Comparison of ENCODE assay signal across 12 cellular contexts in the genomic region with DNA sequence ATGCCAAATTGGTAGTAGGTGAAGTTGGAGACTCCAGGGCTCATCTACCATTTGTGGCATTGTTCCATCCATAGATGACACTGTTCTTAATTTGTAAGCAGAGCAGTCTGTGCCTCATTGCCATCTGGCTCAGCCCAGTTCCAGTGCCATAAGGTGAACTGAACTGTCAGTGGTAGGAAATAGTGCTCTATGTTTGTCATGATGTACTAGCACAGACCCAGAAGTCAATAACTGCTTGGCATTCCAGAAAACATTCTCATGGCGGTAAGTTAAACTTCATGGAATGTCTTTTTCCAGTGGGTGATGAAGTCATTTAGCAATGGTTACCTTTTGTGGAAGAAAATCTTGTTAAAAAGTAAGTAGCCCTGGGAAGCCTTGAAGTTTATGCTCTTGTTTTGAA.
DNase-seq lines count a peak whose midpoint lies in the region; ATAC-seq and TF ChIP-seq lines count a peak whose summit lies in the region.
"Had no signal": no experiment of that assay in that cellular context is flagged by ENCODE, and none has a peak within 500 bp of the region (broad histone marks: within the 10 kb centered on the region; RNA-seq: fewer than 3 reads in every experiment).

No MANE protein-coding gene starts in this region.

- intact Hi-C loops in heart left ventricle (cut with DNase I) (loop anchor here in 1 of 10 donors (2.0 kb wide), 1 partner anchor 51 kb away; no protein-coding TSS in a partner anchor), right cardiac atrium (cut with DNase I) (no loop called here), aorta (cut with DNase I) (loop anchor here in 1 of 2 donors (5.0 to 10.0 kb wide), 2 partner anchors 35 to 297 kb away; no protein-coding TSS in a partner anchor), lower leg skin (cut with DNase I; ENCODE audit: low total_unique reads) (no loop called here)

- DNase-seq in heart left ventricle = no peak
- DNase-seq in right cardiac atrium = no peak
- peak; percentile 89 for DNase-seq in brain microvascular endothelial cell
- peak; percentile 88 for DNase-seq in kidney glomerular epithelial cell (lab: John Stamatoyannopoulos, UW)
- no peak for DNase-seq in aorta
- DNase-seq in lower leg skin (ENCODE audit: low spot score in 2 of 2) = no peak
- DNase-seq in NCI-H1105 (lab: John Stamatoyannopoulos, UW) = no peak
- DNase-seq in SHP77 (lab: John Stamatoyannopoulos, UW) = no peak
- DNase-seq: NCI-H1930; stimulated activated CD4-positive, alpha-beta T cell treated with anti-CD3 and anti-CD28 coated beads, Interleukin-2, amount 100 ng/mL, for 24 hours had no signal

- peaks cover 0 to 4% (median 0%) of the 10 kb centered on the region in 12 donors for H3K4me1 ChIP-seq in heart left ventricle
- H3K4me1 ChIP-seq in right cardiac atrium (ENCODE audit: control insufficient read depth, insufficient read depth, low read length) = no peaks in the 10 kb centered on the region
- H3K4me1 ChIP-seq in aorta (ENCODE audit: control insufficient read depth in 1 of 2, insufficient read depth in 2 of 2, low read length in 2 of 2) = peaks cover 3 to 4% of the 10 kb centered on the region in 2 donors
- H3K4me1 ChIP-seq: A549 had no signal

- TF ChIP-seq POLR2A in heart left ventricle (IDR thresholded peaks at IDR 0.05) = no peak
- no peak for TF ChIP-seq POLR2A in lower leg skin (IDR thresholded peaks at IDR 0.05)

- H3K4me3 ChIP-seq in heart left ventricle (no peak overlapping the region), right cardiac atrium (ENCODE audit: low read length) (no peak overlapping the region), brain microvascular endothelial cell (ENCODE audit: low read depth, low read length) (no peak overlapping the region), aorta (ENCODE audit: low read length in 2 of 2) (no peak overlapping the region), lower leg skin (ENCODE audit: low read depth, poor library complexity, severe bottlenecking) (no peak overlapping the region)
- H3K4me3 ChIP-seq: A549, dorsolateral prefrontal cortex had no signal

- TF ChIP-seq CTCF in heart left ventricle (IDR thresholded peaks at IDR 0.05) (no peak), brain microvascular endothelial cell (IDR thresholded peaks at IDR 0.05; ENCODE audit: low read depth, low read length, missing control alignments) (no peak), lower leg skin (IDR thresholded peaks at IDR 0.05) (no peak)

- 44 to 89% (median 60%) methylated on average over 1 of the region's 1 CpG for WGBS in heart left ventricle, 4 donors
- 46% methylated on average over 1 of the region's 1 CpG for WGBS in right cardiac atrium
- WGBS in aorta, 2 donors = 3 to 6% methylated on average over 1 of the region's 1 CpG
- 86 to 89% methylated on average over 1 of the region's 1 CpG for WGBS in lower leg skin, 2 donors

- H3K27me3 ChIP-seq in heart left ventricle = no peaks in the 10 kb centered on the region
- no peaks in the 10 kb centered on the region for H3K27me3 ChIP-seq in right cardiac atrium (ENCODE audit: control insufficient read depth, insufficient read depth)
- H3K27me3 ChIP-seq in brain microvascular endothelial cell (replicated peaks) = no peaks in the 10 kb centered on the region
- no peaks in the 10 kb centered on the region for H3K27me3 ChIP-seq in aorta (ENCODE audit: control insufficient read depth in 1 of 2, insufficient read depth in 2 of 2, low read length in 1 of 2)
- H3K27me3 ChIP-seq: dorsolateral prefrontal cortex had no signal

- H3K9me3 ChIP-seq in heart left ventricle (peaks cover 0 to 26% (median 4%) of the 10 kb centered on the region in 12 donors), right cardiac atrium (ENCODE audit: control insufficient read depth, low read length) (no peaks in the 10 kb centered on the region), aorta (ENCODE audit: control insufficient read depth, low read length) (peaks cover 3% of the 10 kb centered on the region)
- H3K9me3 ChIP-seq: A549 had no signal

- ATAC-seq in heart left ventricle (peak; percentile 42 to 61 (median 44)), right cardiac atrium (no peak), aorta (ENCODE audit: low FRiP score) (peak; percentile 77)

- H3K36me3 ChIP-seq in heart left ventricle = no peaks in the 10 kb centered on the region
- H3K36me3 ChIP-seq in brain microvascular endothelial cell (replicated peaks) = no peaks in the 10 kb centered on the region
- H3K36me3 ChIP-seq in aorta (ENCODE audit: control insufficient read depth in 1 of 2, insufficient read depth in 2 of 2, low read length in 1 of 2) = no peaks in the 10 kb centered on the region

- H3K27ac ChIP-seq in heart left ventricle = no peak overlapping the region
- no peak overlapping the region for H3K27ac ChIP-seq in right cardiac atrium (ENCODE audit: low read length)
- peak overlapping the region; percentile 93 for H3K27ac ChIP-seq in brain microvascular endothelial cell
- H3K27ac ChIP-seq in aorta (ENCODE audit: low read depth in 1 of 2, low read length in 2 of 2) = peak overlapping the region; percentile 81 to 99
- H3K27ac ChIP-seq: A549 had no signal

- in situ Hi-C loops in brain microvascular endothelial cell (cut with HindIII; ENCODE audit: low pct_ligation_motif_present, low sequenced_read_pairs) = no loop called here

Comparison
In these comparisons a context has a peak if more than half of its experiments do, and no peak if none do; other contexts are left out.
1. ATAC-seq: peak in heart left ventricle (4 of 4) and aorta (single experiment); none in right cardiac atrium (0 of 2).
2. DNase-seq: peak in brain microvascular endothelial cell (single experiment) and kidney glomerular epithelial cell (single experiment); none in heart left ventricle (0 of 5), right cardiac atrium (0 of 3), aorta (0 of 2), lower leg skin (0 of 2), NCI-H1105 (single experiment) and SHP77 (0 of 2).
3. H3K27ac ChIP-seq: peak in brain microvascular endothelial cell (single experiment) and aorta (2 of 2); none in heart left ventricle (0 of 12) and right cardiac atrium (single experiment).